9 cellular contexts compared by ENCODE assay signal in genomic region chr9:126615251-126615790, GRCh38. TPM values are rescaled to one million over a fixed set of nuclear protein-coding genes. Genes with fewer than 3 reads are reported as not detected.
A peak's percentile ranks its signal among the peaks of the same experiment; 100 is the strongest.
DNase-seq lines count a peak whose midpoint lies in the region; ATAC-seq, FAIRE-seq and TF ChIP-seq lines count a peak whose summit lies in the region.
"Had no signal": no experiment of that assay in that cellular context is flagged by ENCODE, and none has a peak within 500 bp of the region (broad histone marks: within the 10 kb centered on the region; RNA-seq: fewer than 3 reads in every experiment).

No MANE protein-coding gene starts in this region.

- H3K27me3 Mint-ChIP-seq in astrocyte (ENCODE audit: low read depth, unreplicated experiment), result peaks cover 64% of the 10 kb centered on the region

- H3K9me3 Mint-ChIP-seq in astrocyte (ENCODE audit: unreplicated experiment), result peaks cover 8% of the 10 kb centered on the region

- ATAC-seq in lung (ENCODE audit: insufficient read depth, low FRiP score), result no peak
- ATAC-seq in HG03095 (IDR thresholded peaks at IDR 0.05; ENCODE audit: unreplicated experiment), result no peak
- no peak for ATAC-seq in HG03280 (IDR thresholded peaks at IDR 0.05; ENCODE audit: unreplicated experiment)
- ATAC-seq in GM18519 (IDR thresholded peaks at IDR 0.05; ENCODE audit: low FRiP score, unreplicated experiment), result no peak
- ATAC-seq: gastroesophageal sphincter had no signal

- H3K4me2 ChIP-seq in astrocyte (ENCODE audit: low read length), result peak overlapping the region; percentile 14

- FAIRE-seq in D721Med (lab: Jason Lieb, UNC) (no peak), astrocyte (lab: Jason Lieb, UNC) (no peak)

- TF ChIP-seq CTCF in D721Med (IDR thresholded peaks at IDR 0.05; ENCODE audit: insufficient read depth, missing control alignments) (no peak), astrocyte (IDR thresholded peaks at IDR 0.05; ENCODE audit: insufficient read depth, low read depth, low read length) (no peak), lung (IDR thresholded peaks at IDR 0.05; ENCODE audit: control extremely low read depth, extremely low read depth) (no peak)

- no peak overlapping the region for H3K27ac Mint-ChIP-seq in astrocyte (ENCODE audit: unreplicated experiment)

- DNase-seq in D721Med (ENCODE audit: insufficient read length, low spot score) (peak; percentile 17), HuH-7 (ENCODE audit: low spot score) (peak; percentile 31), astrocyte (ENCODE audit: low read depth) (no peak), lung (ENCODE audit: low spot score) (peak; percentile 39), GDM1 (lab: John Stamatoyannopoulos, UW) (no peak)

- peaks cover 25% of the 10 kb centered on the region for H4K20me1 ChIP-seq in astrocyte (ENCODE audit: insufficient read depth, low read length)

- H3K36me3 ChIP-seq in astrocyte (ENCODE audit: insufficient read depth, low read length) (no peaks in the 10 kb centered on the region), lung (ENCODE audit: control insufficient read depth in 2 of 2, insufficient read depth in 2 of 2, low read length in 2 of 2) (no peaks in the 10 kb centered on the region)
- H3K36me3 ChIP-seq: gastroesophageal sphincter had no signal

- no peaks in the 10 kb centered on the region for H3K79me2 ChIP-seq in astrocyte (ENCODE audit: insufficient read depth, low read length)

- no peak overlapping the region for H3K4me3 Mint-ChIP-seq in astrocyte (ENCODE audit: unreplicated experiment)

- H3K9ac ChIP-seq in astrocyte (ENCODE audit: low read length), result no peak overlapping the region

- H3K27me3 ChIP-seq in astrocyte (ENCODE audit: insufficient read depth, low read length) (peaks cover 84% of the 10 kb centered on the region), lung (ENCODE audit: control insufficient read depth, insufficient read depth) (peaks cover 28% of the 10 kb centered on the region)

- peaks cover 3% of the 10 kb centered on the region for H3K4me1 Mint-ChIP-seq in astrocyte (ENCODE audit: low read depth, unreplicated experiment)

- H2AFZ ChIP-seq in astrocyte (ENCODE audit: low read depth, low read length), result no peak overlapping the region

- no peaks in the 10 kb centered on the region for H3K36me3 Mint-ChIP-seq in astrocyte (ENCODE audit: low read depth, unreplicated experiment)

- no peak overlapping the region for H3K27ac ChIP-seq in astrocyte (ENCODE audit: low read depth, low read length)
- H3K27ac ChIP-seq in lung (ENCODE audit: low read depth in 1 of 2, low read length in 1 of 2), result no peak overlapping the region
- H3K27ac ChIP-seq: gastroesophageal sphincter had no signal

- H3K4me1 ChIP-seq in astrocyte (ENCODE audit: insufficient read depth, low read length) (peaks cover 2% of the 10 kb centered on the region), lung (ENCODE audit: control insufficient read depth in 2 of 2, insufficient read depth in 2 of 2, low read length in 2 of 2) (peaks cover 0 to 28% of the 10 kb centered on the region in 2 donors)

- 1 to 3% methylated on average over 47 to 61 of the region's 61 CpGs for WGBS in lung, 2 donors

- H3K4me3 ChIP-seq in astrocyte (ENCODE audit: insufficient read depth, low read depth, low read length) (no peak overlapping the region), lung (no peak overlapping the region)

- H3K9me3 ChIP-seq in astrocyte (ENCODE audit: insufficient read depth, low read depth, low read length) (no peaks in the 10 kb centered on the region), lung (ENCODE audit: control insufficient read depth in 2 of 2, insufficient read depth in 1 of 2, low read length in 1 of 2) (peaks cover 0 to 7% of the 10 kb centered on the region in 2 donors)
- H3K9me3 ChIP-seq: gastroesophageal sphincter had no signal

RNA-seq across cellular contexts. Expression of gene LMX1B, which starts 1.6 kb away (rescaled TPM):
- 0.07 and 0.45 TPM in 2 replicates for total RNA-seq in astrocyte
- under 1 TPM; 0.14 to 0.77 TPM for total RNA-seq in lung
- polyA plus RNA-seq in lung, result under 1 TPM; under 0.01 to 0.06 TPM

Comparison
In these comparisons a context has a peak if more than half of its experiments do, and no peak if none do; other contexts are left out.
1. DNase-seq: peak in D721Med (single experiment), HuH-7 (single experiment) and lung (single experiment); none in astrocyte (single experiment) and GDM1 (single experiment).